10 cellular contexts compared by ENCODE assay signal in the genomic region with DNA sequence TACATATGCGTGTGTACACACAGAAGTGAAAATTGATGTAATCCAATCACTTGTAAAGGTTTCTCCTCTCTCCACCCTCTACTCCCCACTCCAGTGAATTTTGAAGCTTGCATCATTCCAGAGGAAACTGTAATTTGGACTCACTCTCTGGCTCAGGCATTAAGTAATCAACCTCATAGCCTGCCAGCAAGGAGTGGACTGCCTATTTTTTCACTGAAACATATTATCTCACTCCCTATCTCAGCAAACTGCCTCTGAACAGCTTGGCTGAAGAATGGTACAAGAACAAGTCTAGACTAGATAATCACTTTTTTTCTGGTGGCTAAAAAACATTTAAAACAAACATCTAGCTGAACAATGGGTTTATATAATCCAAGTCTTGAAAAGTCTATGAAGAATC.
DNase-seq lines count a peak whose midpoint lies in the region; ATAC-seq and TF ChIP-seq lines count a peak whose summit lies in the region.
"Had no signal": no experiment of that assay in that cellular context is flagged by ENCODE, and none has a peak within 500 bp of the region (broad histone marks: within the 10 kb centered on the region; RNA-seq: fewer than 3 reads in every experiment).

No MANE protein-coding gene starts in this region.

- peaks cover 24% of the 10 kb centered on the region for H3K36me3 Mint-ChIP-seq in stimulated activated memory B cell treated with anti-CD40 and anti-IgM and Interleukin-4, amounts not matched to agents 10 μg/mL and 1 μg/mL and 100 μg/mL, for 72 hours

- H3K4me3 Mint-ChIP-seq in stimulated activated memory B cell treated with anti-CD40 and anti-IgM and Interleukin-4, amounts not matched to agents 10 μg/mL and 1 μg/mL and 100 μg/mL, for 72 hours = no peak overlapping the region
- H3K4me3 Mint-ChIP-seq: stimulated activated naive CD8-positive, alpha-beta T cell treated with anti-CD3 and anti-CD28 coated beads, Interleukin-15, Interleukin-2, amounts not matched to agents 100 ng/mL and 50 ng/mL, for 24 hours had no signal

- dilution Hi-C loops in mammary epithelial cell (cut with HindIII; ENCODE audit: low sequenced_read_pairs) = no loop called here

- peak overlapping the region; percentile 58 for H3K4me2 ChIP-seq in mammary epithelial cell (ENCODE audit: insufficient read depth, low read depth, low read length)
- H3K4me2 ChIP-seq: BLaER1 treated with 17β-estradiol and CSF1 and Interleukin-3, amounts not matched to agents 10 nM and 100 nM had no signal

- H3K27ac Mint-ChIP-seq in stimulated activated memory B cell treated with anti-CD40 and anti-IgM and Interleukin-4, amounts not matched to agents 10 μg/mL and 1 μg/mL and 100 μg/mL, for 72 hours = no peak overlapping the region

- intact Hi-C loops in Right ventricle myocardium inferior (cut with DNase I) (loop anchor here (10.0 kb wide), 1 partner anchor 179 kb away; no protein-coding TSS in a partner anchor), cardiac septum (cut with DNase I) (no loop called here), mammary epithelial cell (cut with micrococcal nuclease) (loop anchor here (1.0 kb wide), 1 partner anchor 185 kb away; the partner anchor contains the start of gene MMAA)

- H4K20me1 ChIP-seq in mammary epithelial cell (ENCODE audit: insufficient read depth, low read length) = no peaks in the 10 kb centered on the region
- H4K20me1 ChIP-seq: BLaER1 treated with 17β-estradiol and CSF1 and Interleukin-3, amounts not matched to agents 10 nM and 100 nM had no signal

- H3K4me3 ChIP-seq in mammary epithelial cell (replicated peaks in 1 of 3; ENCODE audit: insufficient read depth in 1 of 3, low read depth in 2 of 3, low read length in 3 of 3) = peak overlapping the region in 1 of 3 experiments; percentile 28
- H3K4me3 ChIP-seq: BLaER1 treated with 17β-estradiol and CSF1 and Interleukin-3, amounts not matched to agents 10 nM and 100 nM had no signal

- H3K9me3 ChIP-seq in mammary epithelial cell (replicated peaks; ENCODE audit: insufficient read depth, low read length) = no peaks in the 10 kb centered on the region

- H3K27me3 ChIP-seq in mammary epithelial cell (ENCODE audit: insufficient read depth, low read length) = no peaks in the 10 kb centered on the region
- H3K27me3 ChIP-seq: BLaER1 treated with 17β-estradiol and CSF1 and Interleukin-3, amounts not matched to agents 10 nM and 100 nM had no signal

- BruUV-seq in mammary epithelial cell (replicated peaks; lab: Mats Ljungman, UMichigan) = no TSS peak

- H3K4me1 ChIP-seq in mammary epithelial cell (ENCODE audit: insufficient read depth, low read length) = peaks cover 39% of the 10 kb centered on the region

- ATAC-seq in Right ventricle myocardium inferior (peak; percentile 89), HG03378 (IDR thresholded peaks at IDR 0.05; ENCODE audit: unreplicated experiment) (no peak), GM21360 (IDR thresholded peaks at IDR 0.05; ENCODE audit: unreplicated experiment) (no peak)
- no peak for ATAC-seq in stimulated activated memory B cell treated with anti-CD40 and anti-IgM and Interleukin-4, amounts not matched to agents 10 μg/mL and 1 μg/mL and 100 μg/mL, for 72 hours

- H3K9ac ChIP-seq in mammary epithelial cell (ENCODE audit: insufficient read depth, low read length) = peak overlapping the region; percentile 80
- H3K9ac ChIP-seq: BLaER1 treated with 17β-estradiol and CSF1 and Interleukin-3, amounts not matched to agents 10 nM and 100 nM had no signal

- DNase-seq in Right ventricle myocardium inferior (ENCODE audit: missing footprints) = no peak
- DNase-seq in cardiac septum (ENCODE audit: low spot score) = no peak
- peak; percentile 98 for DNase-seq in mammary epithelial cell
- peak; percentile 77 for DNase-seq in kidney tubule cell (ENCODE audit: low spot score)
- no peak for DNase-seq in NK-92 (lab: John Stamatoyannopoulos, UW; ENCODE audit: unreplicated experiment)

- peak overlapping the region; percentile 97 for H3K27ac ChIP-seq in mammary epithelial cell (ENCODE audit: insufficient read depth, low read depth, low read length)
- H3K27ac ChIP-seq: BLaER1 treated with 17β-estradiol and CSF1 and Interleukin-3, amounts not matched to agents 10 nM and 100 nM had no signal

- in situ Hi-C loops in mammary epithelial cell (cut with MboI; ENCODE audit: low sequenced_read_pairs in 2 of 2) = no loop called here

- H2AFZ ChIP-seq in mammary epithelial cell (ENCODE audit: low read depth, low read length) = no peak overlapping the region

- peaks cover 12% of the 10 kb centered on the region for H3K4me1 Mint-ChIP-seq in stimulated activated memory B cell treated with anti-CD40 and anti-IgM and Interleukin-4, amounts not matched to agents 10 μg/mL and 1 μg/mL and 100 μg/mL, for 72 hours

- H3K9me3 Mint-ChIP-seq in stimulated activated memory B cell treated with anti-CD40 and anti-IgM and Interleukin-4, amounts not matched to agents 10 μg/mL and 1 μg/mL and 100 μg/mL, for 72 hours = no peaks in the 10 kb centered on the region
- H3K9me3 Mint-ChIP-seq: stimulated activated naive CD8-positive, alpha-beta T cell treated with anti-CD3 and anti-CD28 coated beads, Interleukin-15, Interleukin-2, amounts not matched to agents 100 ng/mL and 50 ng/mL, for 24 hours had no signal

- no peaks in the 10 kb centered on the region for H3K79me2 ChIP-seq in mammary epithelial cell (ENCODE audit: insufficient read depth, low read length)

- no peaks in the 10 kb centered on the region for H3K36me3 ChIP-seq in mammary epithelial cell (ENCODE audit: insufficient read depth, low read length)

- 7% methylated on average over 1 of the region's 1 CpG for WGBS in mammary epithelial cell (ENCODE audit: low coverage, missing lambda C conversion rate)

- CTCF ChIA-PET in mammary epithelial cell (lab: Charles Lee; ENCODE audit: low non-redundant PET) = no interaction called here

- no peak for TF ChIP-seq CTCF in mammary epithelial cell (conservative IDR thresholded peaks at IDR 0.05 in 1 of 2, IDR thresholded peaks at IDR 0.05 in 1 of 2; ENCODE audit: extremely low read depth in 1 of 2, insufficient read depth in 1 of 2, low read depth in 1 of 2, low read length in 2 of 2)

- H3K27me3 Mint-ChIP-seq in stimulated activated memory B cell treated with anti-CD40 and anti-IgM and Interleukin-4, amounts not matched to agents 10 μg/mL and 1 μg/mL and 100 μg/mL, for 72 hours = no peaks in the 10 kb centered on the region
- H3K27me3 Mint-ChIP-seq: stimulated activated naive CD8-positive, alpha-beta T cell treated with anti-CD3 and anti-CD28 coated beads, Interleukin-15, Interleukin-2, amounts not matched to agents 100 ng/mL and 50 ng/mL, for 24 hours had no signal

Comparison
In these comparisons a context has a peak if more than half of its experiments do, and no peak if none do; other contexts are left out.
1. DNase-seq: peak in mammary epithelial cell (single experiment) and kidney tubule cell (single experiment); none in Right ventricle myocardium inferior (single experiment), cardiac septum (single experiment) and NK-92 (single experiment).